In genomic region chr16:70198230-70198629, GRCh38 we compare ENCODE assay signal across 1 cellular context.
TF ChIP-seq lines count a peak whose summit lies in the region.

No MANE protein-coding gene starts in this region.

TF ChIP-seq in HepG2, 621 proteins besides CTCF, POLR2A, EP300 and RAD21:
- 0 out of 2 replicates have a peak, but pooled peaks have one; percentile 2 for TF ChIP-seq CEBPG (CRISPR knock-in tag; IDR thresholded peaks at IDR 0.05)
TF ChIP-seq in HepG2: peak in this region for 1; not testable (repeated sequence) for 620.
